ENCODE assay signal across 28 cellular contexts in the genomic region with DNA sequence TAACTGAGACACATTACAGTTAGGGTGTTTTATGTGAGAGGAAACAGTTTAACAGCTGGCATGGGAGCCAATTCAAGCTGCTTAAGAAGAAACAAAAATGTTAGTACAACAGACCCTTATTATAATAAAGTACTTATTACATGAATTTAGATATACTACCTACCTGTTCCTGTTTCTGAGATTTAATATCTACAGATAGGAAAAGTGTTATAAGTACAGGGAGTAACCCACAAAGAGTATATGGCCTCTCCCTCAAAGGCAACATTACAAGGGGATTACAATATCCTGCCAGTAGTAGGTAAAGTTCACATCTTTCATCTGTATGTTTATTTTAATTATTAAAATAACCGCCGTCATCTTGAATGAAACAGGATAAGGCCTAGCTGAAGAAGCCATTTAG. TPM values are rescaled to one million over a fixed set of nuclear protein-coding genes. Genes with fewer than 3 reads are reported as not detected.
DNase-seq lines count a peak whose midpoint lies in the region; ATAC-seq and TF ChIP-seq lines count a peak whose summit lies in the region.
"Had no signal": no experiment of that assay in that cellular context is flagged by ENCODE, and none has a peak within 500 bp of the region (broad histone marks: within the 10 kb centered on the region; RNA-seq: fewer than 3 reads in every experiment).

No MANE protein-coding gene starts in this region.

- H3K27me3 Mint-ChIP-seq in nephron (ENCODE audit: low read depth): no peaks in the 10 kb centered on the region
- H3K27me3 Mint-ChIP-seq in activated T-cell treated with anti-CD3 and anti-CD28 coated beads, Interleukin-2, amount 50 U/mL, for 4 hours (ENCODE audit: low read depth): peaks cover 25% of the 10 kb centered on the region

- DNase-seq in NCI-H510A treated with DMSO at 0.1 percent for 48 hours (lab: John Stamatoyannopoulos, UW) (peak; percentile 11), NCI-H510A (lab: John Stamatoyannopoulos, UW) (no peak), choroid plexus epithelial cell (ENCODE audit: low read depth) (peak; percentile 16), transverse colon (no peak)
- no peak for DNase-seq in activated T-cell treated with anti-CD3 and anti-CD28 coated beads, Interleukin-2, amount 50 U/mL, for 4 hours
- DNase-seq: activated CD4-positive, alpha-beta T cell treated with anti-CD3 and anti-CD28 coated beads for 48 hours; activated gamma-delta T cell treated with Interleukin-2 at 50 U/mL for 16 hours; activated T-cell treated with anti-CD3 and anti-CD28 coated beads, Interleukin-2, amount 50 U/mL, for 24 hours; AML-193; CD4-positive, alpha-beta T cell; central memory CD4-positive, alpha-beta T cell; DMS153; dorsolateral prefrontal cortex; NCI-H1105 treated with DMSO at 0.1 percent for 48 hours; NCI-H2081; NCI-H446; OCI-M1; Right ventricle myocardium superior; stimulated activated CD4-positive, alpha-beta T cell treated with anti-CD3 and anti-CD28 coated beads, Interleukin-15, amount 100 ng/mL, for 24 hours; tibial artery; WERI-Rb-1 had no signal

- H3K27ac Mint-ChIP-seq in nephron: peak overlapping the region in 2 of 3 experiments; percentile 12 to 56
- H3K27ac Mint-ChIP-seq: activated T-cell treated with anti-CD3 and anti-CD28 coated beads, Interleukin-2, amount 50 U/mL, for 24 hours; CD4-positive, alpha-beta T cell; stimulated activated naive CD8-positive, alpha-beta T cell treated with anti-CD3 and anti-CD28 coated beads, Interleukin-15, Interleukin-2, amounts not matched to agents 100 ng/mL and 50 ng/mL, for 24 hours had no signal

- ATAC-seq in HG02571 (IDR thresholded peaks at IDR 0.05; ENCODE audit: unreplicated experiment) (no peak), GM18870 (IDR thresholded peaks at IDR 0.05; ENCODE audit: unreplicated experiment) (no peak)
- ATAC-seq in activated T-cell treated with anti-CD3 and anti-CD28 coated beads, Interleukin-2, amount 50 U/mL, for 4 hours: no peak
- ATAC-seq: sciatic nerve had no signal

- no peaks in the 10 kb centered on the region for H3K9me3 ChIP-seq in transverse colon
- H3K9me3 ChIP-seq: tibial artery had no signal

- H3K4me1 ChIP-seq in transverse colon: peaks cover 6 to 43% (median 15%) of the 10 kb centered on the region in 4 donors

- intact Hi-C loops in transverse colon (cut with DNase I; ENCODE audit: low total_unique reads): no loop called here

- TF ChIP-seq CTCF in choroid plexus epithelial cell (conservative IDR thresholded peaks at IDR 0.05; ENCODE audit: low read depth, low read length) (no peak), nephron (IDR thresholded peaks at IDR 0.05; ENCODE audit: unreplicated experiment in 3 of 3) (no peak), transverse colon (IDR thresholded peaks at IDR 0.05) (no peak)

- TF ChIP-seq EP300 in transverse colon (IDR thresholded peaks at IDR 0.05; ENCODE audit: low read depth): no peak

- peaks cover 11% of the 10 kb centered on the region for H3K4me1 Mint-ChIP-seq in nephron
- no peaks in the 10 kb centered on the region for H3K4me1 Mint-ChIP-seq in activated T-cell treated with anti-CD3 and anti-CD28 coated beads, Interleukin-2, amount 50 U/mL, for 4 hours (ENCODE audit: low read depth)
- H3K4me1 Mint-ChIP-seq: IgD-negative memory B cell had no signal

- in situ Hi-C loops in transverse colon (cut with MboI; ENCODE audit: low pct_ligation_motif_present in 1 of 4, low pct_unique_long_range_greater_than_20kb in 1 of 4, low sequenced_read_pairs in 3 of 4): no loop called here

- no peak for TF ChIP-seq POLR2A in transverse colon (IDR thresholded peaks at IDR 0.05)

- WGBS in transverse colon (ENCODE audit: low coverage in 1 of 2), 2 donors: 36 to 53% methylated on average over 2 of the region's 2 CpGs

- H3K4me3 ChIP-seq in choroid plexus epithelial cell (ENCODE audit: low read depth, low read length) (no peak overlapping the region), transverse colon (no peak overlapping the region)
- H3K4me3 ChIP-seq: tibial artery had no signal

- peak overlapping the region; percentile 13 to 84 (median 81) for H3K27ac ChIP-seq in transverse colon
- H3K27ac ChIP-seq: WERI-Rb-1 had no signal

- peak overlapping the region; percentile 81 to 86 (median 81) for H3K4me3 Mint-ChIP-seq in nephron
- no peak overlapping the region for H3K4me3 Mint-ChIP-seq in activated T-cell treated with anti-CD3 and anti-CD28 coated beads, Interleukin-2, amount 50 U/mL, for 4 hours
- H3K4me3 Mint-ChIP-seq: activated T-cell treated with anti-CD3 and anti-CD28 coated beads, Interleukin-2, amount 50 U/mL, for 24 hours; CD4-positive, alpha-beta T cell; IgD-negative memory B cell; stimulated activated naive CD8-positive, alpha-beta T cell treated with anti-CD3 and anti-CD28 coated beads, Interleukin-15, Interleukin-2, amounts not matched to agents 100 ng/mL and 50 ng/mL, for 24 hours had no signal

- H3K9me3 Mint-ChIP-seq in nephron: no peaks in the 10 kb centered on the region
- H3K9me3 Mint-ChIP-seq in activated T-cell treated with anti-CD3 and anti-CD28 coated beads, Interleukin-2, amount 50 U/mL, for 4 hours: no peaks in the 10 kb centered on the region
- H3K9me3 Mint-ChIP-seq: activated T-cell treated with anti-CD3 and anti-CD28 coated beads, Interleukin-2, amount 50 U/mL, for 24 hours; CD4-positive, alpha-beta T cell; IgD-negative memory B cell; stimulated activated naive CD8-positive, alpha-beta T cell treated with anti-CD3 and anti-CD28 coated beads, Interleukin-15, Interleukin-2, amounts not matched to agents 100 ng/mL and 50 ng/mL, for 24 hours had no signal

- no peaks in the 10 kb centered on the region for H3K36me3 ChIP-seq in transverse colon
- H3K36me3 ChIP-seq: tibial artery, WERI-Rb-1 had no signal

- H3K36me3 Mint-ChIP-seq in nephron (ENCODE audit: low read depth): no peaks in the 10 kb centered on the region
- H3K36me3 Mint-ChIP-seq in activated T-cell treated with anti-CD3 and anti-CD28 coated beads, Interleukin-2, amount 50 U/mL, for 4 hours (ENCODE audit: insufficient read depth): no peaks in the 10 kb centered on the region
- H3K36me3 Mint-ChIP-seq: IgD-negative memory B cell had no signal

- H3K27me3 ChIP-seq in transverse colon: no peaks in the 10 kb centered on the region
- H3K27me3 ChIP-seq: dorsolateral prefrontal cortex, tibial artery had no signal

RNA-seq across cellular contexts. Expression of a gene that starts 1.8 kb away (rescaled TPM):
- 10 to 100 TPM in 1 of 4 donors, 1 to 10 TPM in 3; 1.9 to 36.6 (median 6.0) TPM for total RNA-seq in transverse colon
- under 1 TPM; 0.30 to 0.63 (median 0.55) TPM for total RNA-seq in activated T-cell treated with anti-CD3 and anti-CD28 coated beads, Interleukin-2, amount 50 U/mL, for 4 hours
- total RNA-seq: CD4-positive, alpha-beta T cell; T-helper 2 cell treated with Interferon-gamma antibody and Interleukin-4, amounts not matched to agents 100 ng/mL and 5 ng/mL, for 36 hours had no signal

Comparison
In these comparisons a context has a peak if more than half of its experiments do, and no peak if none do; other contexts are left out.
1. DNase-seq: peak in NCI-H510A treated with DMSO at 0.1 percent for 48 hours (single experiment) and choroid plexus epithelial cell (single experiment); none in NCI-H510A (single experiment), transverse colon (single experiment) and activated T-cell treated with anti-CD3 and anti-CD28 coated beads, Interleukin-2, amount 50 U/mL, for 4 hours (single experiment).